Comparison of ENCODE assay signal across 9 cellular contexts in the genomic region with DNA sequence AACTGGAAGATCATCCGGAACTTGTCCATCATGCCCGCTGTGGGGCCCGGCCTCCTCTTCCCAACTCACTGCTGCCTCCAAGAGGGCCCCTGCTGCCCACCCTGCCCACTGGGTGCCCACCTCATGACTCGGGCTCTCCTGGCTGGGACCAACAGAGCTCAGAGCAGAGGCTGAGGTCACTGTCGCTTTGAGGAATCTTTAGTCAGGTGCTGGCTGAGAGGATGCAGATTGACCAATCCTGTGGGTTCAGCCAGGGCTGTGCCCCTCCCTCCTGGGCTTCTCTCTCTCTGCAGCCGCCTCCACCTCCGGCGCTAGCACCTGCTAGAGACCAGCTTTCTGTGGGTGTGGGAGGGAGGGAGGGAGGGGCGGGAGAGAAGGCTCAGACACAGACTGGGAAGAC. TPM values are rescaled to one million over a fixed set of nuclear protein-coding genes. Genes with fewer than 3 reads are reported as not detected.
DNase-seq lines count a peak whose midpoint lies in the region; ATAC-seq lines count a peak whose summit lies in the region.
"Had no signal": no experiment of that assay in that cellular context is flagged by ENCODE, and none has a peak within 500 bp of the region (broad histone marks: within the 10 kb centered on the region; RNA-seq: fewer than 3 reads in every experiment).

A gene with protein sequence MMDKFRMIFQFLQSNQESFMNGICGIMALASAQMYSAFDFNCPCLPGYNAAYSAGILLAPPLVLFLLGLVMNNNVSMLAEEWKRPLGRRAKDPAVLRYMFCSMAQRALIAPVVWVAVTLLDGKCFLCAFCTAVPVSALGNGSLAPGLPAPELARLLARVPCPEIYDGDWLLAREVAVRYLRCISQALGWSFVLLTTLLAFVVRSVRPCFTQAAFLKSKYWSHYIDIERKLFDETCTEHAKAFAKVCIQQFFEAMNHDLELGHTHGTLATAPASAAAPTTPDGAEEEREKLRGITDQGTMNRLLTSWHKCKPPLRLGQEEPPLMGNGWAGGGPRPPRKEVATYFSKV (minus strand): TSS at position 181 of the 400 bp plus-strand sequence. CDS start 149 bp downstream, at position 32.

- H3K79me1 ChIP-seq in mesendoderm (ENCODE audit: low read length), result no peaks in the 10 kb centered on the region

- no peak within 1 kb of the TSS for H3K18ac ChIP-seq in mesendoderm (ENCODE audit: low read length)

- no peak within 1 kb of the TSS for H3K4me2 ChIP-seq in mesendoderm (ENCODE audit: low read length)

- no peak within 1 kb of the TSS for H3K4me3 ChIP-seq in mesendoderm (ENCODE audit: low read length)

- H3K79me2 ChIP-seq in mesendoderm (ENCODE audit: control insufficient read depth, insufficient read depth, low read length), result no peaks in the 10 kb centered on the region

- H2BK5ac ChIP-seq in mesendoderm (ENCODE audit: low read length), result no peak within 1 kb of the TSS

- H4K8ac ChIP-seq in mesendoderm (ENCODE audit: low read depth, low read length), result no peak within 1 kb of the TSS

- no peaks in the 10 kb centered on the region for H3K36me3 ChIP-seq in mesendoderm (ENCODE audit: control insufficient read depth, insufficient read depth, low read length)

- no peaks in the 10 kb centered on the region for H3K27me3 ChIP-seq in mesendoderm (ENCODE audit: insufficient read depth, low read length, poor library complexity)

- no peak within 1 kb of the TSS for H2BK120ac ChIP-seq in mesendoderm (ENCODE audit: low read depth, low read length)

- no peak within 1 kb of the TSS for H2BK15ac ChIP-seq in mesendoderm (replicated peaks; ENCODE audit: low read depth)

- ATAC-seq in HG02642 (IDR thresholded peaks at IDR 0.05; ENCODE audit: poor library complexity, unreplicated experiment), result peak; percentile 67
- no peak for ATAC-seq in GM18858 (IDR thresholded peaks at IDR 0.05; ENCODE audit: unreplicated experiment)
- ATAC-seq in HG03520 (IDR thresholded peaks at IDR 0.05; ENCODE audit: unreplicated experiment), result no peak
- ATAC-seq: naive thymus-derived CD8-positive, alpha-beta T cell had no signal

- H3K56ac ChIP-seq in mesendoderm (ENCODE audit: low read length), result no peak within 1 kb of the TSS

- no peak within 1 kb of the TSS for H3K23ac ChIP-seq in mesendoderm (ENCODE audit: low read length)

- H3K9ac ChIP-seq in mesendoderm (ENCODE audit: low read length), result no peak within 1 kb of the TSS

- H3K4ac ChIP-seq in mesendoderm (ENCODE audit: low read depth, low read length), result no peak within 1 kb of the TSS

- H4K5ac ChIP-seq in mesendoderm (ENCODE audit: low read length), result no peak within 1 kb of the TSS

- H3K4me1 ChIP-seq in mesendoderm (ENCODE audit: control insufficient read depth, low read depth, low read length), result no peaks in the 10 kb centered on the region

- no peak within 1 kb of the TSS for H3K27ac ChIP-seq in mesendoderm (ENCODE audit: low read depth, low read length)

- no CpG with 5 or more reads among the region's 9 CpGs for WGBS in mesendoderm (ENCODE audit: extremely low coverage, insufficient coverage, low lambda C conversion rate)

- DNase-seq in NCI-H187 (lab: John Stamatoyannopoulos, UW) (peak; percentile 28 to 58), NCI-H187 treated with DMSO at 0.1 percent for 48 hours (lab: John Stamatoyannopoulos, UW) (no peak), NCI-H69 (lab: John Stamatoyannopoulos, UW) (peak; percentile 67), mesendoderm (peak; percentile 78), amniotic stem cell (lab: John Stamatoyannopoulos, UW) (no peak)
- DNase-seq: naive thymus-derived CD8-positive, alpha-beta T cell had no signal

- H2AK5ac ChIP-seq in mesendoderm (ENCODE audit: low read length), result no peak within 1 kb of the TSS

RNA-seq across cellular contexts. Expression of the gene that starts here (rescaled TPM):
- 0.07 TPM for polyA plus RNA-seq in mesendoderm (2013, experiment 1 of 2)
- polyA plus RNA-seq in mesendoderm (2013, experiment 2 of 2), result 0.08 TPM

Comparison
In these comparisons a context has a peak if more than half of its experiments do, and no peak if none do; other contexts are left out.
1. DNase-seq: peak in NCI-H187 (2 of 2), NCI-H69 (single experiment) and mesendoderm (single experiment); none in NCI-H187 treated with DMSO at 0.1 percent for 48 hours (single experiment) and amniotic stem cell (single experiment).